1 cellular context compared by ENCODE assay signal in the genomic region with DNA sequence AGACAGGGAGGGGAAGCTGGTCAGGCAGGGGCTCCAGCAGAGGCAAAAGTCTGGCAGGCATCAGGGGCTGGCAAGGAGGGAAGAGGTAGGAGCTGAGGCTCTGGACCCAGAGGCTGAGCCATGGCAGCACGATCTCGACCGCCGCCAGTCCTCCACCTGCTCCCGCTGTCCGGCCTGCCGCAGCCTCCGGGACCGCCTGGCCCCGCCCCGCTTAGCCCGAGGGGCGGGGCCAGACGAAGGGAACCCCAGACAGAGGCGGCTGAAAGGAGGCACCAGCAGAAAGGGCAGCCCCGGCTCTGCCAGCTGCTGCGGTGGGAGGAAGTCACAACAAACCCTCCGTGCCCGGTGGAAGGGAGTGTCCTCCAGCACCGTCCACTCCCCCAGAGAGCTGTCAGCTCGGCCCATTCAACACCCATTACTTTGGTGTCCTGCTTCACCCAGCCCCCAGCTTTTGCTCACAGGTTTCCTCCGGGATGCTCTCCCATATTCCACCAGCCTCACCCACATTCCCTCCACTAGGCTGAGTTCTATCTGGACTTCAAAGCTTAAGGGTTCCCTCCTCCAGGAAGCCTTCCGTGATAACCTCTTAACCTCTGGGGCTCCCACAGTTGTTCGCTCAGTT.
TF ChIP-seq lines count a peak whose summit lies in the region.

A gene with protein sequence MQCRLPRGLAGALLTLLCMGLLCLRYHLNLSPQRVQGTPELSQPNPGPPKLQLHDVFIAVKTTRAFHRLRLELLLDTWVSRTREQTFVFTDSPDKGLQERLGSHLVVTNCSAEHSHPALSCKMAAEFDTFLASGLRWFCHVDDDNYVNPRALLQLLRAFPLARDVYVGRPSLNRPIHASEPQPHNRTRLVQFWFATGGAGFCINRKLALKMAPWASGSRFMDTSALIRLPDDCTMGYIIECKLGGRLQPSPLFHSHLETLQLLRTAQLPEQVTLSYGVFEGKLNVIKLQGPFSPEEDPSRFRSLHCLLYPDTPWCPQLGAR (minus strand): TSS at position 161 of the 622 bp plus-strand sequence. CDS start 207 bp downstream, outside the sequence.

TF ChIP-seq in K562, 482 proteins besides CTCF, POLR2A, EP300 and RAD21 (continued from another document):
- TF ChIP-seq ZNF79 (CRISPR knock-in tag; IDR thresholded peaks at IDR 0.05; ENCODE audit: low read depth) (no peak), ZBTB1 (CRISPR knock-in tag; IDR thresholded peaks at IDR 0.05; ENCODE audit: borderline replicate concordance, low read depth) (no peak), RBM25 (IDR thresholded peaks at IDR 0.05; ENCODE audit: low read depth, low read length, severe bottlenecking) (peak; percentile 36), GABPB1 (CRISPR knock-in tag; IDR thresholded peaks at IDR 0.05) (no peak), MCM3 (IDR thresholded peaks at IDR 0.05) (no peak), FOXJ2 (tag; IDR thresholded peaks at IDR 0.05) (no peak), NRF1 (conservative IDR thresholded peaks at IDR 0.05 in 1 of 2, IDR thresholded peaks at IDR 0.05 in 1 of 2) (0 out of 4 replicates have a peak, but pooled peaks of 1 of the 2 experiments have one; percentile 13), ZNF274 (IDR thresholded peaks at IDR 0.05; ENCODE audit: borderline replicate concordance, low read depth, low read length) (no peak), ZFP36 (IDR thresholded peaks at IDR 0.05; ENCODE audit: low read depth, low read length, partially characterized antibody) (peak; percentile 98), XRCC4 (IDR thresholded peaks at IDR 0.05; ENCODE audit: extremely low read depth, insufficient read depth, insufficient read length) (no peak), ZBTB8A (IDR thresholded peaks at IDR 0.05; ENCODE audit: partially characterized antibody) (no peak), ZNF57 (CRISPR knock-in tag; IDR thresholded peaks at IDR 0.05) (no peak), PTRF (tag; IDR thresholded peaks at IDR 0.05) (no peak), HCFC1 (IDR thresholded peaks at IDR 0.05; ENCODE audit: low read depth, low read length) (no peak), ZNF24 (IDR thresholded peaks at IDR 0.05) (no peak)
- TF ChIP-seq, protein P1, sequence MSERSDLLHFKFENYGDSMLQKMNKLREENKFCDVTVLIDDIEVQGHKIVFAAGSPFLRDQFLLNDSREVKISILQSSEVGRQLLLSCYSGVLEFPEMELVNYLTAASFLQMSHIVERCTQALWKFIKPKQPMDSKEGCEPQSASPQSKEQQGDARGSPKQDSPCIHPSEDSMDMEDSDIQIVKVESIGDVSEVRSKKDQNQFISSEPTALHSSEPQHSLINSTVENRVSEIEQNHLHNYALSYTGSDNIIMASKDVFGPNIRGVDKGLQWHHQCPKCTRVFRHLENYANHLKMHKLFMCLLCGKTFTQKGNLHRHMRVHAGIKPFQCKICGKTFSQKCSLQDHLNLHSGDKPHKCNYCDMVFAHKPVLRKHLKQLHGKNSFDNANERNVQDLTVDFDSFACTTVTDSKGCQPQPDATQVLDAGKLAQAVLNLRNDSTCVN (CRISPR knock-in tag; IDR thresholded peaks at IDR 0.05): no peak
- TF ChIP-seq, protein P2, sequence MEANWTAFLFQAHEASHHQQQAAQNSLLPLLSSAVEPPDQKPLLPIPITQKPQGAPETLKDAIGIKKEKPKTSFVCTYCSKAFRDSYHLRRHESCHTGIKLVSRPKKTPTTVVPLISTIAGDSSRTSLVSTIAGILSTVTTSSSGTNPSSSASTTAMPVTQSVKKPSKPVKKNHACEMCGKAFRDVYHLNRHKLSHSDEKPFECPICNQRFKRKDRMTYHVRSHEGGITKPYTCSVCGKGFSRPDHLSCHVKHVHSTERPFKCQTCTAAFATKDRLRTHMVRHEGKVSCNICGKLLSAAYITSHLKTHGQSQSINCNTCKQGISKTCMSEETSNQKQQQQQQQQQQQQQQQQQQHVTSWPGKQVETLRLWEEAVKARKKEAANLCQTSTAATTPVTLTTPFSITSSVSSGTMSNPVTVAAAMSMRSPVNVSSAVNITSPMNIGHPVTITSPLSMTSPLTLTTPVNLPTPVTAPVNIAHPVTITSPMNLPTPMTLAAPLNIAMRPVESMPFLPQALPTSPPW (CRISPR knock-in tag; IDR thresholded peaks at IDR 0.05): peak; percentile 12; the same call in 1 of the 2 replicates
- TF ChIP-seq, protein P3, sequence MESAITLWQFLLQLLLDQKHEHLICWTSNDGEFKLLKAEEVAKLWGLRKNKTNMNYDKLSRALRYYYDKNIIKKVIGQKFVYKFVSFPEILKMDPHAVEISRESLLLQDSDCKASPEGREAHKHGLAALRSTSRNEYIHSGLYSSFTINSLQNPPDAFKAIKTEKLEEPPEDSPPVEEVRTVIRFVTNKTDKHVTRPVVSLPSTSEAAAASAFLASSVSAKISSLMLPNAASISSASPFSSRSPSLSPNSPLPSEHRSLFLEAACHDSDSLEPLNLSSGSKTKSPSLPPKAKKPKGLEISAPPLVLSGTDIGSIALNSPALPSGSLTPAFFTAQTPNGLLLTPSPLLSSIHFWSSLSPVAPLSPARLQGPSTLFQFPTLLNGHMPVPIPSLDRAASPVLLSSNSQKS (CRISPR knock-in tag; IDR thresholded peaks at IDR 0.05): no peak
- TF ChIP-seq, protein P4, sequence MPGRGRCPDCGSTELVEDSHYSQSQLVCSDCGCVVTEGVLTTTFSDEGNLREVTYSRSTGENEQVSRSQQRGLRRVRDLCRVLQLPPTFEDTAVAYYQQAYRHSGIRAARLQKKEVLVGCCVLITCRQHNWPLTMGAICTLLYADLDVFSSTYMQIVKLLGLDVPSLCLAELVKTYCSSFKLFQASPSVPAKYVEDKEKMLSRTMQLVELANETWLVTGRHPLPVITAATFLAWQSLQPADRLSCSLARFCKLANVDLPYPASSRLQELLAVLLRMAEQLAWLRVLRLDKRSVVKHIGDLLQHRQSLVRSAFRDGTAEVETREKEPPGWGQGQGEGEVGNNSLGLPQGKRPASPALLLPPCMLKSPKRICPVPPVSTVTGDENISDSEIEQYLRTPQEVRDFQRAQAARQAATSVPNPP (IDR thresholded peaks at IDR 0.05; ENCODE audit: borderline replicate concordance, insufficient read depth, insufficient read length): no peak
